In genomic region chr21:17501107-17502006, GRCh38 we compare ENCODE assay signal across 1 cellular context.
TF ChIP-seq lines count a peak whose summit lies in the region.

No MANE protein-coding gene starts in this region.

TF ChIP-seq in HepG2, 621 proteins besides CTCF, POLR2A, EP300 and RAD21 (continued from another document and continues in another):
- no peak for TF ChIP-seq KMT2A (CRISPR knock-in tag; IDR thresholded peaks at IDR 0.05)
- TF ChIP-seq RNF2 (conservative IDR thresholded peaks at IDR 0.05; ENCODE audit: low read depth) = no peak
- TF ChIP-seq ZNF687 (CRISPR knock-in tag; IDR thresholded peaks at IDR 0.05) = no peak
- no peak for TF ChIP-seq ZNF766 (CRISPR knock-in tag; IDR thresholded peaks at IDR 0.05; ENCODE audit: borderline replicate concordance)
- no peak for TF ChIP-seq ZBTB46 (CRISPR knock-in tag; IDR thresholded peaks at IDR 0.05; ENCODE audit: borderline replicate concordance)
- TF ChIP-seq ZNF468 (CRISPR knock-in tag; IDR thresholded peaks at IDR 0.05) = no peak
- TF ChIP-seq ZC3H13 (CRISPR knock-in tag; IDR thresholded peaks at IDR 0.05) = no peak
- no peak for TF ChIP-seq LCORL (IDR thresholded peaks at IDR 0.05)
- TF ChIP-seq LCORL (CRISPR knock-in tag; IDR thresholded peaks at IDR 0.05) = peak; percentile 50; the same call in 1 of the 2 replicates
- TF ChIP-seq RERE (CRISPR knock-in tag; IDR thresholded peaks at IDR 0.05; ENCODE audit: low read depth) = peak; percentile 92
- no peak for TF ChIP-seq AKNA (CRISPR knock-in tag; IDR thresholded peaks at IDR 0.05; ENCODE audit: borderline replicate concordance)
- TF ChIP-seq KDM3A (CRISPR knock-in tag; IDR thresholded peaks at IDR 0.05; ENCODE audit: low read depth) = peak; percentile 62; the same call in 1 of the 2 replicates
- TF ChIP-seq RCOR2 (CRISPR knock-in tag; IDR thresholded peaks at IDR 0.05) = peak; percentile 89
- no peak for TF ChIP-seq XBP1 (CRISPR knock-in tag; IDR thresholded peaks at IDR 0.05)
- TF ChIP-seq GFI1 (CRISPR knock-in tag; IDR thresholded peaks at IDR 0.05; ENCODE audit: borderline replicate concordance) = peak; percentile 88
- TF ChIP-seq ZNF678 (CRISPR knock-in tag; IDR thresholded peaks at IDR 0.05) = no peak
- no peak for TF ChIP-seq DRAP1 (CRISPR knock-in tag; IDR thresholded peaks at IDR 0.05)
- no peak for TF ChIP-seq TOPORS (CRISPR knock-in tag; IDR thresholded peaks at IDR 0.05)
- TF ChIP-seq GTF2F1 (IDR thresholded peaks at IDR 0.05; ENCODE audit: low read length) = no peak
- no peak for TF ChIP-seq ZHX2 (IDR thresholded peaks at IDR 0.05; ENCODE audit: low read depth)
- TF ChIP-seq ZHX2 (CRISPR knock-in tag; IDR thresholded peaks at IDR 0.05; ENCODE audit: borderline replicate concordance) = peak; percentile 79; the same call in 1 of the 2 replicates
- no peak for TF ChIP-seq HNRNPK (IDR thresholded peaks at IDR 0.05; ENCODE audit: low read depth, low read length, poor library complexity, severe bottlenecking)
- TF ChIP-seq ZNF710 (CRISPR knock-in tag; IDR thresholded peaks at IDR 0.05; ENCODE audit: borderline replicate concordance) = peak; percentile 93
- TF ChIP-seq ZNF674 (CRISPR knock-in tag; IDR thresholded peaks at IDR 0.05; ENCODE audit: low read depth) = no peak
- peak; percentile 91 for TF ChIP-seq TBX2 (CRISPR knock-in tag; IDR thresholded peaks at IDR 0.05; ENCODE audit: borderline replicate concordance)
- TF ChIP-seq ZNF660 (CRISPR knock-in tag; IDR thresholded peaks at IDR 0.05; ENCODE audit: borderline replicate concordance, low read depth) = no peak
- peak; percentile 45; the same call in 1 of the 2 replicates for TF ChIP-seq ZBTB25 (CRISPR knock-in tag; IDR thresholded peaks at IDR 0.05)
- no peak for TF ChIP-seq RBM22 (optimal IDR thresholded peaks at IDR 0.05; ENCODE audit: low read length)
